8 cellular contexts compared by ENCODE assay signal in genomic region chr13:51222510-51223283, GRCh38. TPM values are rescaled to one million over a fixed set of nuclear protein-coding genes. Genes with fewer than 3 reads are reported as not detected.
A peak's percentile ranks its signal among the peaks of the same experiment; 100 is the strongest.
DNase-seq lines count a peak whose midpoint lies in the region; ATAC-seq, FAIRE-seq and TF ChIP-seq lines count a peak whose summit lies in the region.

No MANE protein-coding gene starts in this region.

- no peak for TF ChIP-seq EP300 in GM12878 (IDR thresholded peaks at IDR 0.05; ENCODE audit: borderline replicate concordance in 1 of 2, control insufficient read depth in 1 of 2, low read depth in 2 of 2, low read length in 2 of 2)

- intact Hi-C loops in GM12878 (cut with micrococcal nuclease; ENCODE audit: unreplicated experiment), result no loop called here

- peak; percentile 23 for ATAC-seq in GM19328 (IDR thresholded peaks at IDR 0.05; ENCODE audit: unreplicated experiment)
- peak; percentile 24 for ATAC-seq in GM12878
- no peak for ATAC-seq in activated CD4-positive, CD25-positive, alpha-beta regulatory T cell treated with anti-CD3 and anti-CD28 coated beads, Interleukin-2, amount 50 U/mL, for 24 hours

- peak overlapping the region; percentile 47; the same call in 1 of the 2 replicates for H3K9ac ChIP-seq in MM.1S (ENCODE audit: low read length)
- H3K9ac ChIP-seq in GM12878 (ENCODE audit: control insufficient read depth, insufficient read depth, low read length), result no peak overlapping the region
- H3K9ac ChIP-seq in subcutaneous abdominal adipose tissue (ENCODE audit: low read length in 5 of 5), result peak overlapping the region; percentile 4 to 76 (median 49)

- SMC1A ChIA-PET in GM12878 (lab: Charles Lee; ENCODE audit: uncharacterized antibody, unreplicated experiment), result interaction anchor here (1.1 kb wide), 1 partner anchor 23 kb away, joined by 3 read pairs; no protein-coding TSS in a partner anchor

- TF ChIP-seq CTCF in MM.1S (IDR thresholded peaks at IDR 0.05; ENCODE audit: low read length) (no peak), GM12878 (IDR thresholded peaks at IDR 0.05 in 2 of 3, conservative IDR thresholded peaks at IDR 0.05 in 1 of 3; ENCODE audit: control insufficient read depth in 2 of 3, extremely low read depth in 1 of 3, insufficient read depth in 1 of 3, low read depth in 3 of 3, low read length in 3 of 3) (no peak)

- 7% methylated on average over 44 of the region's 59 CpGs for WGBS in GM12878 (ENCODE audit: insufficient coverage, insufficient replicate concordance, low lambda C conversion rate, missing lambda C conversion rate)

- POLR2A ChIA-PET in GM12878 (lab: Charles Lee), result no interaction called here

- H3K36me3 ChIP-seq in MM.1S (replicated peaks; ENCODE audit: insufficient read depth, low read length) (no peaks in the 10 kb centered on the region), GM12878 (ENCODE audit: control insufficient read depth in 2 of 2, insufficient read depth in 2 of 2, low read length in 1 of 2) (no peaks in the 10 kb centered on the region), subcutaneous abdominal adipose tissue (ENCODE audit: control insufficient read depth in 5 of 5, insufficient read depth in 5 of 5, low read length in 5 of 5) (no peaks in the 10 kb centered on the region)

- TF ChIP-seq RAD21 in GM12878 (IDR thresholded peaks at IDR 0.05; ENCODE audit: insufficient read depth, low read depth, low read length), result no peak

- CTCF ChIA-PET in GM12878 (lab: Yijun Ruan, JAX), result no interaction called here

- peak; percentile 39 for DNase-seq in 8988T
- no peak for DNase-seq in MM.1S
- DNase-seq in GM12878 (ENCODE audit: low read depth, low spot score), result no peak
- no peak for DNase-seq in NK-92 (lab: John Stamatoyannopoulos, UW; ENCODE audit: unreplicated experiment)

- no peaks in the 10 kb centered on the region for H3K79me2 ChIP-seq in MM.1S (ENCODE audit: low read length)
- no peaks in the 10 kb centered on the region for H3K79me2 ChIP-seq in GM12878 (ENCODE audit: control insufficient read depth, insufficient read depth, low read length)

- H4K20me1 ChIP-seq in MM.1S (ENCODE audit: insufficient read depth, low read length), result no peaks in the 10 kb centered on the region
- no peaks in the 10 kb centered on the region for H4K20me1 ChIP-seq in GM12878 (ENCODE audit: control insufficient read depth, insufficient read depth)

- peak overlapping the region; percentile 47; the same call in 1 of the 2 replicates for H3K4me2 ChIP-seq in MM.1S (ENCODE audit: low read depth, low read length)
- H3K4me2 ChIP-seq in GM12878 (ENCODE audit: control insufficient read depth, insufficient read depth), result peak overlapping the region; percentile 64; the same call in 1 of the 2 replicates

- H3K27ac ChIP-seq in MM.1S (ENCODE audit: low read length) (no peak overlapping the region), GM12878 (ENCODE audit: control insufficient read depth, insufficient read depth) (no peak overlapping the region), layer of hippocampus (ENCODE audit: low read depth, low read length) (peak overlapping the region; percentile 89), subcutaneous abdominal adipose tissue (ENCODE audit: low read depth, low read length) (no peak overlapping the region)

- peak overlapping the region; percentile 71 for H3K4me3 ChIP-seq in MM.1S (ENCODE audit: low read length)
- H3K4me3 ChIP-seq in GM12878, result no peak overlapping the region
- H3K4me3 ChIP-seq in subcutaneous abdominal adipose tissue (ENCODE audit: low read depth in 1 of 5, low read length in 5 of 5), result peak overlapping the region; percentile 66 to 93 (median 83)

- RAD21 ChIA-PET in GM12878 (lab: Charles Lee; ENCODE audit: unreplicated experiment), result no interaction called here

- TF ChIP-seq POLR2A in GM12878 (IDR thresholded peaks at IDR 0.05; ENCODE audit: low read depth, low read length), result no peak

- no peaks in the 10 kb centered on the region for H3F3A ChIP-seq in MM.1S (ENCODE audit: insufficient read depth, low read length)

- 0 out of 2 replicates have a peak, but pooled peaks cover 2% of the 10 kb centered on the region for H3K4me1 ChIP-seq in MM.1S (ENCODE audit: low read length)
- no peaks in the 10 kb centered on the region for H3K4me1 ChIP-seq in GM12878 (ENCODE audit: control insufficient read depth, insufficient read depth, low read length)
- H3K4me1 ChIP-seq in subcutaneous abdominal adipose tissue (ENCODE audit: control insufficient read depth in 5 of 5, insufficient read depth in 5 of 5, low read length in 5 of 5), result peaks cover 0 to 21% (median 17%) of the 10 kb centered on the region in 5 donors

- no peaks in the 10 kb centered on the region for H3K9me2 ChIP-seq in MM.1S (replicated peaks; ENCODE audit: insufficient read depth, low read length)

- FAIRE-seq in GM12878 (lab: Jason Lieb, UNC), result no peak

- H2AFZ ChIP-seq in MM.1S (ENCODE audit: low read length) (peak overlapping the region; percentile 54), GM12878 (ENCODE audit: control insufficient read depth, low read depth, low read length) (peak overlapping the region; percentile 27; the same call in 1 of the 2 replicates)

- no peaks in the 10 kb centered on the region for H3K9me3 ChIP-seq in MM.1S (replicated peaks; ENCODE audit: insufficient read depth, low read length)
- no peaks in the 10 kb centered on the region for H3K9me3 ChIP-seq in GM12878 (replicated peaks; ENCODE audit: control insufficient read depth, insufficient read depth, low read length)
- no peaks in the 10 kb centered on the region for H3K9me3 ChIP-seq in subcutaneous abdominal adipose tissue (ENCODE audit: control insufficient read depth in 5 of 5, low read length in 5 of 5)

- in situ Hi-C loops in GM12878 (cut with MboI), result no loop called here

- BruUV-seq in GM12878 (replicated peaks; lab: Mats Ljungman, UMichigan), result no TSS peak

- no peaks in the 10 kb centered on the region for H3K27me3 ChIP-seq in MM.1S (replicated peaks; ENCODE audit: insufficient read depth, low read length)
- peaks cover 6 to 28% of the 10 kb centered on the region in 2 experiments for H3K27me3 ChIP-seq in GM12878 (replicated peaks in 1 of 2; ENCODE audit: control insufficient read depth in 2 of 2, insufficient read depth in 2 of 2, low read length in 1 of 2)
- no peaks in the 10 kb centered on the region for H3K27me3 ChIP-seq in layer of hippocampus (ENCODE audit: control insufficient read depth, insufficient read depth, low read length)
- no peaks in the 10 kb centered on the region for H3K27me3 ChIP-seq in subcutaneous abdominal adipose tissue (ENCODE audit: control insufficient read depth in 5 of 5, insufficient read depth in 4 of 5, low read length in 5 of 5)

TF ChIP-seq in GM12878, 131 proteins besides CTCF, POLR2A, EP300 and RAD21 (continues in another document):
- TF ChIP-seq, protein P1, sequence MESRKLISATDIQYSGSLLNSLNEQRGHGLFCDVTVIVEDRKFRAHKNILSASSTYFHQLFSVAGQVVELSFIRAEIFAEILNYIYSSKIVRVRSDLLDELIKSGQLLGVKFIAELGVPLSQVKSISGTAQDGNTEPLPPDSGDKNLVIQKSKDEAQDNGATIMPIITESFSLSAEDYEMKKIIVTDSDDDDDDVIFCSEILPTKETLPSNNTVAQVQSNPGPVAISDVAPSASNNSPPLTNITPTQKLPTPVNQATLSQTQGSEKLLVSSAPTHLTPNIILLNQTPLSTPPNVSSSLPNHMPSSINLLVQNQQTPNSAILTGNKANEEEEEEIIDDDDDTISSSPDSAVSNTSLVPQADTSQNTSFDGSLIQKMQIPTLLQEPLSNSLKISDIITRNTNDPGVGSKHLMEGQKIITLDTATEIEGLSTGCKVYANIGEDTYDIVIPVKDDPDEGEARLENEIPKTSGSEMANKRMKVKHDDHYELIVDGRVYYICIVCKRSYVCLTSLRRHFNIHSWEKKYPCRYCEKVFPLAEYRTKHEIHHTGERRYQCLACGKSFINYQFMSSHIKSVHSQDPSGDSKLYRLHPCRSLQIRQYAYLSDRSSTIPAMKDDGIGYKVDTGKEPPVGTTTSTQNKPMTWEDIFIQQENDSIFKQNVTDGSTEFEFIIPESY (IDR thresholded peaks at IDR 0.05), result no peak
- TF ChIP-seq EZH2 (IDR thresholded peaks at IDR 0.05; ENCODE audit: borderline replicate concordance, control insufficient read depth, low read depth, low read length) (0 out of 2 replicates have a peak, but pooled peaks have one; percentile 86), LARP7 (IDR thresholded peaks at IDR 0.05) (0 out of 2 replicates have a peak, but pooled peaks have one; percentile 4), SIN3A (IDR thresholded peaks at IDR 0.05; ENCODE audit: low read depth, low read length) (no peak), SUZ12 (IDR thresholded peaks at IDR 0.05; ENCODE audit: unreplicated experiment) (peak; percentile 81), FOS (IDR thresholded peaks at IDR 0.05; ENCODE audit: borderline replicate concordance, extremely low read depth, insufficient read length) (no peak), ATF2 (IDR thresholded peaks at IDR 0.05; ENCODE audit: low read length) (no peak), CBX3 (IDR thresholded peaks at IDR 0.05; ENCODE audit: borderline replicate concordance, low read depth) (no peak)

RNA-seq across cellular contexts. Expression of gene FAM124A, which starts 0.5 kb away (rescaled TPM):
- total RNA-seq in GM12878 (2013; cell fraction: nucleolus; rRNA removed), result not detected in 2 replicates
- total RNA-seq in GM12878 (2014; rRNA removed) (not detected in 2 replicates), GM12878 (2014; rRNA removed; fragmentation: Illumina TruSeq; extraction: Trizol) (not detected in 2 replicates), GM12878 (2021) (not detected in 2 replicates)
- polyA plus RNA-seq in GM12878 (2011; ENCODE audit: low read depth), result not detected
- polyA plus RNA-seq in GM12878 (2011; rRNA removed) (not detected in 2 replicates), GM12878 (2014; fragmentation: Illumina TruSeq; extraction: Trizol) (not detected in 2 replicates), GM12878 (2014; fragmentation: Nextera tagmentation; extraction: Ambion mirVana) (not detected), GM12878 (2014; rRNA removed) (not detected in 2 replicates), GM12878 (2016; fragmentation: Nextera tagmentation; extraction: Ambion mirVana) (not detected)
- not detected in 2 replicates for polyA plus RNA-seq in GM12878 (2011; cell fraction: cytosol; rRNA removed)
- not detected in 2 replicates for polyA plus RNA-seq in GM12878 (2011; cell fraction: nucleus; rRNA removed)
- polyA plus RNA-seq in GM12878 (2012), result not detected in 2 replicates
- polyA minus RNA-seq in GM12878 (2011; rRNA and poly(A)+ RNA removed), result not detected in 2 replicates
- not detected in 2 replicates for polyA minus RNA-seq in GM12878 (2011; cell fraction: cytosol; rRNA and poly(A)+ RNA removed)
- polyA minus RNA-seq in GM12878 (2011; cell fraction: nucleus; rRNA and poly(A)+ RNA removed), result not detected in 2 replicates

Comparison
In these comparisons a context has a peak if more than half of its experiments do, and no peak if none do; other contexts are left out.
1. ATAC-seq: peak in GM19328 (single experiment) and GM12878 (single experiment); none in activated CD4-positive, CD25-positive, alpha-beta regulatory T cell treated with anti-CD3 and anti-CD28 coated beads, Interleukin-2, amount 50 U/mL, for 24 hours (0 of 2).